Comparison of ENCODE assay signal across 10 cellular contexts in genomic region chr17:52158450-52159042, GRCh38. TPM values are rescaled to one million over a fixed set of nuclear protein-coding genes. Genes with fewer than 3 reads are reported as not detected.
DNase-seq lines count a peak whose midpoint lies in the region; ATAC-seq and TF ChIP-seq lines count a peak whose summit lies in the region.
"Had no signal": no experiment of that assay in that cellular context is flagged by ENCODE, and none has a peak within 500 bp of the region (broad histone marks: within the 10 kb centered on the region; RNA-seq: fewer than 3 reads in every experiment).

Gene CA10 (minus strand): TSS chr17:52158714.

- WGBS in SK-N-SH (ENCODE audit: low lambda C conversion rate), result 11% methylated on average over 25 of the region's 52 CpGs
- WGBS in stomach, 5 donors, result 1 to 6% (median 3%) methylated on average over 18 to 52 of the region's 52 CpGs

- no peak for TF ChIP-seq POLR2A in stomach (IDR thresholded peaks at IDR 0.05)

- POLR2A ChIA-PET in SK-N-SH (lab: Yijun Ruan, JAX), result no interaction called here

- H4K20me1 ChIP-seq in SK-N-SH (ENCODE audit: insufficient read depth), result no peaks in the 10 kb centered on the region

- H3K27ac ChIP-seq in SK-N-SH (ENCODE audit: low read depth in 2 of 2, low read length in 1 of 2) (no peak within 1 kb of the TSS), RWPE2 (ENCODE audit: poor library complexity, severe bottlenecking) (no peak within 1 kb of the TSS), stomach (no peak within 1 kb of the TSS)
- H3K27ac ChIP-seq: adrenal gland had no signal

- no peak within 1 kb of the TSS for H2AFZ ChIP-seq in SK-N-SH (ENCODE audit: low read depth)

- TF ChIP-seq CTCF in SK-N-SH (IDR thresholded peaks at IDR 0.05) (no peak), RWPE2 (IDR thresholded peaks at IDR 0.05; ENCODE audit: poor library complexity, severe bottlenecking) (no peak), stomach (IDR thresholded peaks at IDR 0.05) (no peak)

- no peak for TF ChIP-seq EP300 in SK-N-SH (IDR thresholded peaks at IDR 0.05; ENCODE audit: borderline replicate concordance in 1 of 2, low read depth in 1 of 2, low read length in 1 of 2)
- TF ChIP-seq EP300 in stomach (IDR thresholded peaks at IDR 0.05), result no peak

- ATAC-seq in SK-N-SH treated with all-trans-retinoic acid at 6 μM for 48 hours (no peak; the same call in 1 of the 3 replicates), RWPE2 (ENCODE audit: low read depth) (peak; percentile 43; the same call in 2 of the 3 replicates), HG02588 (IDR thresholded peaks at IDR 0.05; ENCODE audit: unreplicated experiment) (no peak), HG02623 (IDR thresholded peaks at IDR 0.05; ENCODE audit: unreplicated experiment) (no peak)

- H3K9ac ChIP-seq in SK-N-SH, result no peak within 1 kb of the TSS

- H3K4me3 ChIP-seq in SK-N-SH (ENCODE audit: low read depth in 2 of 2, low read length in 1 of 2) (peak within 1 kb of the TSS in 1 of 2 experiments; percentile 42; a peak in 2 of 4 replicates), RWPE2 (ENCODE audit: severe bottlenecking) (peak within 1 kb of the TSS; percentile 12), iPS-11a (ENCODE audit: low read depth, low read length) (peak within 1 kb of the TSS; percentile 58), stomach (peak within 1 kb of the TSS; percentile 29 to 43 (median 34))
- H3K4me3 ChIP-seq: adrenal gland had no signal

- H3F3A ChIP-seq in SK-N-SH (replicated peaks; ENCODE audit: insufficient read depth), result no peaks in the 10 kb centered on the region

- intact Hi-C loops in stomach (cut with DNase I; ENCODE audit: low total_unique reads), result no loop called here

- TF ChIP-seq RAD21 in SK-N-SH (IDR thresholded peaks at IDR 0.05; ENCODE audit: low read length), result peak; percentile 62

- peaks cover 0 to 17% of the 10 kb centered on the region in 2 experiments; a peak in 1 of 4 replicates for H3K4me1 ChIP-seq in SK-N-SH (ENCODE audit: control insufficient read depth in 1 of 2, insufficient read depth in 2 of 2, low read depth in 1 of 2, low read length in 1 of 2)
- H3K4me1 ChIP-seq in RWPE2 (ENCODE audit: insufficient read depth, poor library complexity, severe bottlenecking), result no peaks in the 10 kb centered on the region
- peaks cover 13 to 21% (median 19%) of the 10 kb centered on the region in 4 donors for H3K4me1 ChIP-seq in stomach
- H3K4me1 ChIP-seq: adrenal gland had no signal

- peak; percentile 80 for DNase-seq in SK-N-SH
- no peak for DNase-seq in RWPE2 (ENCODE audit: low spot score)
- no peak for DNase-seq in stomach
- no peak for DNase-seq in superior temporal gyrus (ENCODE audit: extremely low spot score)

- CTCF ChIA-PET in SK-N-SH (lab: Yijun Ruan, JAX), result interaction anchor here (0.6 to 5.7 kb wide), 10 partner anchors 12 to 989 kb away, joined by 3 to 39 read pairs (median 3); no protein-coding TSS in a partner anchor

- H3K79me2 ChIP-seq in SK-N-SH (ENCODE audit: insufficient read depth), result no peaks in the 10 kb centered on the region

- H3K9me3 ChIP-seq in SK-N-SH (no peaks in the 10 kb centered on the region), RWPE2 (ENCODE audit: severe bottlenecking) (no peaks in the 10 kb centered on the region), stomach (peaks cover 0 to 11% (median 8%) of the 10 kb centered on the region in 4 donors)
- H3K9me3 ChIP-seq: adrenal gland had no signal

- H3K36me3 ChIP-seq in SK-N-SH (replicated peaks in 1 of 2; ENCODE audit: control insufficient read depth in 1 of 2, insufficient read depth in 2 of 2, low read length in 1 of 2) (no peaks in the 10 kb centered on the region), RWPE2 (ENCODE audit: low read depth) (no peaks in the 10 kb centered on the region), stomach (no peaks in the 10 kb centered on the region)
- H3K36me3 ChIP-seq: adrenal gland had no signal

- H3K9me2 ChIP-seq in SK-N-SH, result no peaks in the 10 kb centered on the region; the same call in 1 of the 2 replicates

- peaks cover 28% of the 10 kb centered on the region for H3K27me3 ChIP-seq in SK-N-SH (ENCODE audit: insufficient read depth)
- H3K27me3 ChIP-seq in RWPE2 (ENCODE audit: insufficient read depth, poor library complexity, severe bottlenecking), result peaks cover 50% of the 10 kb centered on the region
- peaks cover 20 to 81% (median 40%) of the 10 kb centered on the region in 3 donors for H3K27me3 ChIP-seq in stomach

- no peak within 1 kb of the TSS; the same call in 1 of the 2 replicates for H3K4me2 ChIP-seq in SK-N-SH

TF ChIP-seq in SK-N-SH, 30 proteins besides CTCF, POLR2A, EP300 and RAD21:
- TF ChIP-seq FOXJ3 (CRISPR knock-in tag; IDR thresholded peaks at IDR 0.05), result no peak

TF ChIP-seq in SK-N-SH treated with all-trans-retinoic acid at 6 μM for 48 hours, 23 proteins besides CTCF, POLR2A, EP300 and RAD21:
- no peak for TF ChIP-seq CSRNP3 (CRISPR knock-in tag; IDR thresholded peaks at IDR 0.05)
- no peak for TF ChIP-seq CREB5 (CRISPR knock-in tag; IDR thresholded peaks at IDR 0.05; ENCODE audit: low read depth)
- no peak for TF ChIP-seq ESRRG (CRISPR knock-in tag; IDR thresholded peaks at IDR 0.05)
- no peak for TF ChIP-seq ZNF70 (CRISPR knock-in tag; IDR thresholded peaks at IDR 0.05)
- no peak for TF ChIP-seq ZFP3 (CRISPR knock-in tag; IDR thresholded peaks at IDR 0.05)
- no peak for TF ChIP-seq PPARA (CRISPR knock-in tag; IDR thresholded peaks at IDR 0.05; ENCODE audit: borderline replicate concordance)
- no peak for TF ChIP-seq TSHZ2 (CRISPR knock-in tag; IDR thresholded peaks at IDR 0.05)

RNA-seq across cellular contexts. Expression of gene CA10, which starts in this region (rescaled TPM):
- polyA plus RNA-seq in SK-N-SH (2012; rRNA removed) (not detected in 2 replicates), stomach (not detected)
- 0.03 and 0.04 TPM in 2 replicates for polyA plus RNA-seq in SK-N-SH (2012; cell fraction: cytosol; rRNA removed)
- not detected in 2 replicates for polyA plus RNA-seq in SK-N-SH (2012; cell fraction: nucleus; rRNA removed)
- total RNA-seq in stomach, result 1 to 10 TPM in 1 of 5 donors, not detected in 4; 1.3 TPM
- polyA plus RNA-seq: BJ had no signal

Comparison
In these comparisons a context has a peak if more than half of its experiments do, and no peak if none do; other contexts are left out.
1. Peak in DNase-seq in SK-N-SH; RNA of the gene not detected or under 1 TPM.